Comparison of ENCODE assay signal across 9 cellular contexts in genomic region chr20:258963-259362, GRCh38. TPM values are rescaled to one million over a fixed set of nuclear protein-coding genes. Genes with fewer than 3 reads are reported as not detected.
DNase-seq lines count a peak whose midpoint lies in the region; ATAC-seq, FAIRE-seq and TF ChIP-seq lines count a peak whose summit lies in the region.
"Had no signal": no experiment of that assay in that cellular context is flagged by ENCODE, and none has a peak within 500 bp of the region (broad histone marks: within the 10 kb centered on the region; RNA-seq: fewer than 3 reads in every experiment).

No MANE protein-coding gene starts in this region.

- no peaks in the 10 kb centered on the region for H3K9me3 ChIP-seq in tibial artery

- no peak for TF ChIP-seq POLR2A in GM12892 (IDR thresholded peaks at IDR 0.05; ENCODE audit: low read depth, low read length)

- no peak overlapping the region for H3K27ac ChIP-seq in tibial artery

- H3K36me3 ChIP-seq in BJ (ENCODE audit: control insufficient read depth, insufficient read depth, low read length) (no peaks in the 10 kb centered on the region), tibial artery (no peaks in the 10 kb centered on the region)

- peak; percentile 76 for FAIRE-seq in GM12892 (lab: Jason Lieb, UNC)

- no peak for ATAC-seq in GM21619 (IDR thresholded peaks at IDR 0.05; ENCODE audit: unreplicated experiment)
- ATAC-seq in GM21423 (IDR thresholded peaks at IDR 0.05; ENCODE audit: unreplicated experiment) = no peak

- CTCF ChIA-PET in BJ (lab: Yijun Ruan, JAX) = interaction anchor here (0.6 to 4.0 kb wide), 8 partner anchors 9 to 127 kb away, joined by 3 to 23 read pairs (median 4); partner anchors contain the start of genes DEFB129 and NRSN2

- peak; percentile 36; the same call in 1 of the 2 replicates for TF ChIP-seq CTCF in BJ (IDR thresholded peaks at IDR 0.05; ENCODE audit: insufficient read depth, low read depth, low read length)
- no peak for TF ChIP-seq CTCF in tibial artery (IDR thresholded peaks at IDR 0.05)

- H3K4me3 ChIP-seq in BJ (ENCODE audit: low read depth, low read length) = no peak overlapping the region
- no peak overlapping the region for H3K4me3 ChIP-seq in tibial artery

- DNase-seq in BJ (ENCODE audit: low read depth) = no peak
- DNase-seq in GM12892 (ENCODE audit: insufficient read length) = no peak
- peak; percentile 59 for DNase-seq in RPMI7951 (ENCODE audit: low read depth)
- peak; percentile 20 for DNase-seq in fibroblast of peridontal ligament (ENCODE audit: extremely low read depth)
- DNase-seq in tibial artery = no peak
- DNase-seq in NCI-H1436 treated with DMSO at 0.1 percent for 48 hours (lab: John Stamatoyannopoulos, UW) = no peak
- DNase-seq: NK-92 treated with Interleukin-12 subunit alpha and Interleukin-12 subunit beta, amount 100 ng/mL, for 24 hours had no signal

- H3K27me3 ChIP-seq in BJ (ENCODE audit: control insufficient read depth, insufficient read depth, low read length) = peaks cover 5% of the 10 kb centered on the region
- peaks cover 0 to 9% of the 10 kb centered on the region in 2 donors for H3K27me3 ChIP-seq in tibial artery

- H3K4me1 ChIP-seq in tibial artery = no peaks in the 10 kb centered on the region

- intact Hi-C loops in tibial artery (cut with DNase I; ENCODE audit: low total_unique reads) = no loop called here

- POLR2A ChIA-PET in BJ (lab: Charles Lee) = no interaction called here

RNA-seq across cellular contexts. Expression of gene DEFB132, which starts 1.4 kb away (rescaled TPM):
- not detected in 2 replicates for polyA plus RNA-seq in BJ (2011; rRNA removed)
- polyA minus RNA-seq in BJ (2011; rRNA and poly(A)+ RNA removed) = not detected in 2 replicates
- polyA plus RNA-seq in GM12892 (2012; ENCODE audit: missing spikeins) = not detected
- not detected in 2 replicates for total RNA-seq in RPMI7951 (2014; rRNA removed; shearing (Covaris generic))

RNA-seq across cellular contexts. Expression of gene C20orf96, which starts 31.6 kb away (rescaled TPM):
- polyA plus RNA-seq in BJ (2011; rRNA removed) = 4.8 and 5.5 TPM in 2 replicates
- polyA minus RNA-seq in BJ (2011; rRNA and poly(A)+ RNA removed) = 1.7 and 1.8 TPM in 2 replicates
- 8.5 TPM for polyA plus RNA-seq in GM12892 (2012; ENCODE audit: missing spikeins)
- 1.4 and 2.4 TPM in 2 replicates for total RNA-seq in RPMI7951 (2014; rRNA removed; shearing (Covaris generic))

RNA-seq across cellular contexts. Expression of gene DEFB129, which starts 31.9 kb away (rescaled TPM):
- not detected in 2 replicates for polyA plus RNA-seq in BJ (2011; rRNA removed)
- polyA minus RNA-seq in BJ (2011; rRNA and poly(A)+ RNA removed) = not detected in 2 replicates
- polyA plus RNA-seq in GM12892 (2012; ENCODE audit: missing spikeins) = not detected
- not detected in 2 replicates for total RNA-seq in RPMI7951 (2014; rRNA removed; shearing (Covaris generic))

RNA-seq across cellular contexts. Expression of gene ZCCHC3, which starts 38.4 kb away (rescaled TPM):
- polyA plus RNA-seq in BJ (2011; rRNA removed) = 7.1 and 8.3 TPM in 2 replicates
- 6.9 and 10.0 TPM in 2 replicates for polyA minus RNA-seq in BJ (2011; rRNA and poly(A)+ RNA removed)
- 14.4 TPM for polyA plus RNA-seq in GM12892 (2012; ENCODE audit: missing spikeins)
- 16.2 and 19.2 TPM in 2 replicates for total RNA-seq in RPMI7951 (2014; rRNA removed; shearing (Covaris generic))

Comparison
In these comparisons a context has a peak if more than half of its experiments do, and no peak if none do; other contexts are left out.
1. DNase-seq: peak in RPMI7951 (single experiment) and fibroblast of peridontal ligament (single experiment); none in BJ (single experiment), GM12892 (single experiment), tibial artery (0 of 2) and NCI-H1436 treated with DMSO at 0.1 percent for 48 hours (single experiment).